Comparison of ENCODE assay signal across 16 cellular contexts in genomic region chr4:26953770-26954423, GRCh38.
DNase-seq lines count a peak whose midpoint lies in the region; ATAC-seq, FAIRE-seq and TF ChIP-seq lines count a peak whose summit lies in the region.
"Had no signal": no experiment of that assay in that cellular context is flagged by ENCODE, and none has a peak within 500 bp of the region (broad histone marks: within the 10 kb centered on the region; RNA-seq: fewer than 3 reads in every experiment).

No MANE protein-coding gene starts in this region.

- H3K4me2 ChIP-seq in OCI-LY7 (ENCODE audit: low read length): peak overlapping the region; percentile 15; the same call in 1 of the 2 replicates
- H3K4me2 ChIP-seq: SK-N-SH had no signal

- H3K4me3 Mint-ChIP-seq in natural killer cell (no peak overlapping the region), memory B cell (peak overlapping the region; percentile 33)
- H3K4me3 Mint-ChIP-seq in natural killer cell treated with Interleukin-12 subunit alpha and Interleukin-12 subunit beta and Interleukin-15 and Interleukin-18, amount 100 ng/mL, for 72 hours: no peak overlapping the region
- H3K4me3 Mint-ChIP-seq: CD8-positive, alpha-beta memory T cell had no signal

- H3K9me3 Mint-ChIP-seq in natural killer cell: peaks cover 0 to 2% of the 10 kb centered on the region in 2 donors
- peaks cover 3% of the 10 kb centered on the region for H3K9me3 Mint-ChIP-seq in natural killer cell treated with Interleukin-12 subunit alpha and Interleukin-12 subunit beta and Interleukin-15 and Interleukin-18, amount 100 ng/mL, for 72 hours
- peaks cover 2% of the 10 kb centered on the region for H3K9me3 Mint-ChIP-seq in memory B cell

- H3K27ac Mint-ChIP-seq in natural killer cell (peak overlapping the region; percentile 3 to 15), memory B cell (peak overlapping the region; percentile 83)
- peak overlapping the region in 1 of 2 donors; percentile 16 for H3K27ac Mint-ChIP-seq in natural killer cell treated with Interleukin-12 subunit alpha and Interleukin-12 subunit beta and Interleukin-15 and Interleukin-18, amount 100 ng/mL, for 72 hours

- no peak for FAIRE-seq in D721Med (lab: Jason Lieb, UNC)

- CTCF ChIA-PET in OCI-LY7 (lab: Charles Lee; ENCODE audit: unreplicated experiment): no interaction called here

- H3K27ac ChIP-seq in OCI-LY7 (ENCODE audit: low read depth, low read length, poor library complexity, severe bottlenecking): peak overlapping the region; percentile 14

- no peaks in the 10 kb centered on the region for H3K9me2 ChIP-seq in OCI-LY7 (ENCODE audit: insufficient read depth, low read length)
- H3K9me2 ChIP-seq: SK-N-SH had no signal

- ATAC-seq in natural killer cell: no peak
- no peak for ATAC-seq in natural killer cell treated with Interleukin-12 subunit alpha and Interleukin-12 subunit beta and Interleukin-15 and Interleukin-18, amount 100 ng/mL, for 72 hours
- peak; percentile 62 for ATAC-seq in memory B cell (ENCODE audit: low read depth)

- peaks cover 72% of the 10 kb centered on the region for H3K36me3 ChIP-seq in OCI-LY7 (ENCODE audit: insufficient read depth, low read length)

- no peak overlapping the region for H3K4me3 ChIP-seq in OCI-LY7 (ENCODE audit: low read depth, low read length, poor library complexity, severe bottlenecking)

- intact Hi-C loops in natural killer cell (cut with micrococcal nuclease): no loop called here
- intact Hi-C loops in OCI-LY7 (cut with micrococcal nuclease; ENCODE audit: unreplicated experiment): no loop called here

- peaks cover 99% of the 10 kb centered on the region for H3K79me2 ChIP-seq in OCI-LY7 (ENCODE audit: insufficient read depth, low read depth, low read length)

- H3K36me3 Mint-ChIP-seq in natural killer cell: no peaks in the 10 kb centered on the region
- H3K36me3 Mint-ChIP-seq in natural killer cell treated with Interleukin-12 subunit alpha and Interleukin-12 subunit beta and Interleukin-15 and Interleukin-18, amount 100 ng/mL, for 72 hours: peaks cover 9% of the 10 kb centered on the region
- peaks cover 10% of the 10 kb centered on the region for H3K36me3 Mint-ChIP-seq in memory B cell

- no peak for DNase-seq in natural killer cell
- no peak for DNase-seq in natural killer cell treated with Interleukin-12 subunit alpha and Interleukin-12 subunit beta and Interleukin-15 and Interleukin-18, amount 100 ng/mL, for 72 hours (ENCODE audit: low spot score)
- DNase-seq in OCI-LY7 (ENCODE audit: low spot score): no peak
- DNase-seq in memory B cell (ENCODE audit: low spot score in 2 of 2): no peak
- no peak for DNase-seq in H4 (ENCODE audit: low spot score)
- DNase-seq in GM20000 (ENCODE audit: low spot score): no peak
- no peak for DNase-seq in NCI-H446 treated with DMSO at 0.1 percent for 48 hours (lab: John Stamatoyannopoulos, UW)
- DNase-seq in D721Med (ENCODE audit: insufficient read length, low spot score): no peak
- DNase-seq: 8988T; CD8-positive, alpha-beta memory T cell; GF-D8; HCEC 1CT; NCI-H146; NCI-H510A treated with DMSO at 0.1 percent for 48 hours; SHP77; SK-N-SH had no signal

- POLR2A ChIA-PET in OCI-LY7 (lab: Charles Lee): no interaction called here

- no TSS peak for BruUV-seq in OCI-LY7 (replicated peaks; lab: Mats Ljungman, UMichigan)

- H3K9me3 ChIP-seq in OCI-LY7 (ENCODE audit: low read length): peaks cover 22% of the 10 kb centered on the region; the same call in 1 of the 2 replicates
- H3K9me3 ChIP-seq: SK-N-SH had no signal

- no peak for TF ChIP-seq CTCF in natural killer cell (IDR thresholded peaks at IDR 0.05)
- no peak for TF ChIP-seq CTCF in OCI-LY7 (conservative IDR thresholded peaks at IDR 0.05; ENCODE audit: low read length)
- TF ChIP-seq CTCF in GM20000 (IDR thresholded peaks at IDR 0.05; ENCODE audit: extremely low read depth, missing control alignments): no peak
- no peak for TF ChIP-seq CTCF in D721Med (IDR thresholded peaks at IDR 0.05; ENCODE audit: insufficient read depth, missing control alignments)

- peaks cover 19% of the 10 kb centered on the region for H3K4me1 ChIP-seq in OCI-LY7 (ENCODE audit: insufficient read depth, low read length, poor library complexity, severe bottlenecking)

- H2AFZ ChIP-seq in OCI-LY7 (ENCODE audit: low read length): no peak overlapping the region

- no peaks in the 10 kb centered on the region for H3K27me3 Mint-ChIP-seq in natural killer cell (ENCODE audit: low read depth in 2 of 2)
- no peaks in the 10 kb centered on the region for H3K27me3 Mint-ChIP-seq in natural killer cell treated with Interleukin-12 subunit alpha and Interleukin-12 subunit beta and Interleukin-15 and Interleukin-18, amount 100 ng/mL, for 72 hours
- no peaks in the 10 kb centered on the region for H3K27me3 Mint-ChIP-seq in memory B cell
- H3K27me3 Mint-ChIP-seq: CD8-positive, alpha-beta memory T cell had no signal

- H3K4me1 Mint-ChIP-seq in natural killer cell (peaks cover 31 to 40% of the 10 kb centered on the region in 2 donors), memory B cell (peaks cover 33% of the 10 kb centered on the region)
- peaks cover 22 to 27% of the 10 kb centered on the region in 2 donors for H3K4me1 Mint-ChIP-seq in natural killer cell treated with Interleukin-12 subunit alpha and Interleukin-12 subunit beta and Interleukin-15 and Interleukin-18, amount 100 ng/mL, for 72 hours (ENCODE audit: low read depth in 2 of 2)

- H4K20me1 ChIP-seq in OCI-LY7 (ENCODE audit: insufficient read depth, low read length): peaks cover 12% of the 10 kb centered on the region; the same call in 1 of the 2 replicates
